ENCODE assay signal across 1 cellular context in genomic region chr17:55264640-55265298, GRCh38.
A peak's percentile ranks its signal among the peaks of the same experiment; 100 is the strongest.
TF ChIP-seq lines count a peak whose summit lies in the region.

Gene HLF, plus strand, starts transcription at chr17:55264960. Its CDS starts 525 bp downstream, at chr17:55265485.

TF ChIP-seq in HepG2, 621 proteins besides CTCF, POLR2A, EP300 and RAD21 (continued from another document and continues in another):
- TF ChIP-seq PRDM15 (CRISPR knock-in tag; IDR thresholded peaks at IDR 0.05) (no peak), ZNF598 (CRISPR knock-in tag; IDR thresholded peaks at IDR 0.05; ENCODE audit: borderline replicate concordance) (no peak), ZNF777 (CRISPR knock-in tag; IDR thresholded peaks at IDR 0.05) (no peak; the same call in 1 of the 2 replicates), FIP1L1 (IDR thresholded peaks at IDR 0.05; ENCODE audit: borderline replicate concordance, insufficient read depth, low read depth, low read length) (no peak), ZBTB3 (CRISPR knock-in tag; IDR thresholded peaks at IDR 0.05; ENCODE audit: borderline replicate concordance, low read depth) (no peak), CREM (IDR thresholded peaks at IDR 0.05) (peak; percentile 37), CREM (CRISPR knock-in tag; IDR thresholded peaks at IDR 0.05) (no peak), ZNF468 (CRISPR knock-in tag; IDR thresholded peaks at IDR 0.05) (no peak), NKX3-1 (CRISPR knock-in tag; IDR thresholded peaks at IDR 0.05) (no peak), ZKSCAN8 (CRISPR knock-in tag; IDR thresholded peaks at IDR 0.05; ENCODE audit: borderline replicate concordance) (no peak), CCDC6 (CRISPR knock-in tag; IDR thresholded peaks at IDR 0.05) (peak; percentile 93), NFE2 (CRISPR knock-in tag; IDR thresholded peaks at IDR 0.05) (no peak), FUBP1 (CRISPR knock-in tag; IDR thresholded peaks at IDR 0.05; ENCODE audit: borderline replicate concordance) (no peak), TAF15 (IDR thresholded peaks at IDR 0.05; ENCODE audit: low read depth, low read length, poor library complexity, severe bottlenecking) (no peak), ZBTB33 (CRISPR knock-in tag; IDR thresholded peaks at IDR 0.05) (no peak), U2AF1 (optimal IDR thresholded peaks at IDR 0.05; ENCODE audit: low read depth, low read length) (no peak), PCBP2 (optimal IDR thresholded peaks at IDR 0.05; ENCODE audit: low read depth, low read length, poor library complexity, severe bottlenecking) (no peak), RERE (CRISPR knock-in tag; IDR thresholded peaks at IDR 0.05; ENCODE audit: low read depth) (no peak), ARID4A (CRISPR knock-in tag; IDR thresholded peaks at IDR 0.05; ENCODE audit: borderline replicate concordance) (peak; percentile 45; the same call in 1 of the 2 replicates), BCL3 (CRISPR knock-in tag; IDR thresholded peaks at IDR 0.05) (peak; percentile 50; the same call in 1 of the 2 replicates), KAT7 (CRISPR knock-in tag; IDR thresholded peaks at IDR 0.05; ENCODE audit: borderline replicate concordance) (no peak), CEBPZ (IDR thresholded peaks at IDR 0.05; ENCODE audit: low read length) (no peak), ZNF234 (CRISPR knock-in tag; conservative IDR thresholded peaks at IDR 0.05) (no peak), ATF6 (CRISPR knock-in tag; conservative IDR thresholded peaks at IDR 0.05) (no peak), ZNF232 (CRISPR knock-in tag; IDR thresholded peaks at IDR 0.05; ENCODE audit: borderline replicate concordance) (no peak), ZNF10 (CRISPR knock-in tag; IDR thresholded peaks at IDR 0.05; ENCODE audit: borderline replicate concordance, low read depth) (no peak), SMARCC2 (IDR thresholded peaks at IDR 0.05) (no peak)
